1 cellular context compared by ENCODE assay signal in the genomic region with DNA sequence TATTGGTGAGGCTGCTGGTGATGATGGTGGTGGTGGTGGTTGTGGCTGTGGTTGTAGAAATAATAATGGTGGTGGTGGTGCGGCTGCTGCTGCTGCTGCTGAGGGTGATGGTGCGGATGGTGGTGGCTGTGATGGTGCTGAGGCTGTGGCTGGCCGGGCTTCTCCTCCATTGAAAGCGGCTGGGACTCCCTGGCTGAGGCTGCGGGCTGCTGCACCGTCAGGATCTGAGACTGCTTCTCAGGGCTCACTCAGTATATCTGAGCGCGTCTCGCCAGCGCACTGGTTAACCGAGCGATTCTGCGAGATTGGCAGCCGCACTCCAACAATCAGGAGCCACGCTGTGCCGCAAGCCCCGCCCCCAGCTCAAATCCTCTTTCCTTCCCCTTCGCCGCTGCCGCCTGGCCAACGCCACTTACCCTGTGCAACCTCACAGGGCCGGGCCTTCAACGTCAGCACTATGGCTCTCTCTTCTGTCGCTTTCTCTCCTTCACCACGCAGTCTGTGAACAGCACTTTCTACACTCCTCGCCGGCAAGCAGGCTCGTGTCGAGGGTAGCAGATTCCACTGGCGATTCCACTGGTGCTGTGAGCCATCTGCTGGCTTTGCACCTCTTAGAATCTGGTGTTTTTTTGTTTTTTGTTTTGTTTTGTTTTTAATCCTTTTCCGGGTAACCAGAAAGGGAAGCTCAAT.
TF ChIP-seq lines count a peak whose summit lies in the region.

A gene with protein sequence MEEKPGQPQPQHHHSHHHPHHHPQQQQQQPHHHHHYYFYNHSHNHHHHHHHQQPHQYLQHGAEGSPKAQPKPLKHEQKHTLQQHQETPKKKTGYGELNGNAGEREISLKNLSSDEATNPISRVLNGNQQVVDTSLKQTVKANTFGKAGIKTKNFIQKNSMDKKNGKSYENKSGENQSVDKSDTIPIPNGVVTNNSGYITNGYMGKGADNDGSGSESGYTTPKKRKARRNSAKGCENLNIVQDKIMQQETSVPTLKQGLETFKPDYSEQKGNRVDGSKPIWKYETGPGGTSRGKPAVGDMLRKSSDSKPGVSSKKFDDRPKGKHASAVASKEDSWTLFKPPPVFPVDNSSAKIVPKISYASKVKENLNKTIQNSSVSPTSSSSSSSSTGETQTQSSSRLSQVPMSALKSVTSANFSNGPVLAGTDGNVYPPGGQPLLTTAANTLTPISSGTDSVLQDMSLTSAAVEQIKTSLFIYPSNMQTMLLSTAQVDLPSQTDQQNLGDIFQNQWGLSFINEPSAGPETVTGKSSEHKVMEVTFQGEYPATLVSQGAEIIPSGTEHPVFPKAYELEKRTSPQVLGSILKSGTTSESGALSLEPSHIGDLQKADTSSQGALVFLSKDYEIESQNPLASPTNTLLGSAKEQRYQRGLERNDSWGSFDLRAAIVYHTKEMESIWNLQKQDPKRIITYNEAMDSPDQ (minus strand): TSS at position 259 of the 690 bp plus-strand sequence. CDS start 89 bp downstream, at position 170.

TF ChIP-seq in HepG2, 621 proteins besides CTCF, POLR2A, EP300 and RAD21 (continued from another document and continues in another):
- TF ChIP-seq, protein P1, sequence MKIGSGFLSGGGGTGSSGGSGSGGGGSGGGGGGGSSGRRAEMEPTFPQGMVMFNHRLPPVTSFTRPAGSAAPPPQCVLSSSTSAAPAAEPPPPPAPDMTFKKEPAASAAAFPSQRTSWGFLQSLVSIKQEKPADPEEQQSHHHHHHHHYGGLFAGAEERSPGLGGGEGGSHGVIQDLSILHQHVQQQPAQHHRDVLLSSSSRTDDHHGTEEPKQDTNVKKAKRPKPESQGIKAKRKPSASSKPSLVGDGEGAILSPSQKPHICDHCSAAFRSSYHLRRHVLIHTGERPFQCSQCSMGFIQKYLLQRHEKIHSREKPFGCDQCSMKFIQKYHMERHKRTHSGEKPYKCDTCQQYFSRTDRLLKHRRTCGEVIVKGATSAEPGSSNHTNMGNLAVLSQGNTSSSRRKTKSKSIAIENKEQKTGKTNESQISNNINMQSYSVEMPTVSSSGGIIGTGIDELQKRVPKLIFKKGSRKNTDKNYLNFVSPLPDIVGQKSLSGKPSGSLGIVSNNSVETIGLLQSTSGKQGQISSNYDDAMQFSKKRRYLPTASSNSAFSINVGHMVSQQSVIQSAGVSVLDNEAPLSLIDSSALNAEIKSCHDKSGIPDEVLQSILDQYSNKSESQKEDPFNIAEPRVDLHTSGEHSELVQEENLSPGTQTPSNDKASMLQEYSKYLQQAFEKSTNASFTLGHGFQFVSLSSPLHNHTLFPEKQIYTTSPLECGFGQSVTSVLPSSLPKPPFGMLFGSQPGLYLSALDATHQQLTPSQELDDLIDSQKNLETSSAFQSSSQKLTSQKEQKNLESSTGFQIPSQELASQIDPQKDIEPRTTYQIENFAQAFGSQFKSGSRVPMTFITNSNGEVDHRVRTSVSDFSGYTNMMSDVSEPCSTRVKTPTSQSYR (CRISPR knock-in tag; IDR thresholded peaks at IDR 0.05; ENCODE audit: borderline replicate concordance) = peak; percentile 44; the same call in 1 of the 2 replicates
- TF ChIP-seq NFYB (CRISPR knock-in tag; IDR thresholded peaks at IDR 0.05) (peak; percentile 89), TOE1 (CRISPR knock-in tag; IDR thresholded peaks at IDR 0.05) (peak; percentile 82; the same call in 1 of the 2 replicates), HOXA5 (CRISPR knock-in tag; IDR thresholded peaks at IDR 0.05) (peak; percentile 88), GTF3A (CRISPR knock-in tag; conservative IDR thresholded peaks at IDR 0.05) (no peak), ZNF784 (CRISPR knock-in tag; IDR thresholded peaks at IDR 0.05; ENCODE audit: borderline replicate concordance) (peak; percentile 71), RBM22 (optimal IDR thresholded peaks at IDR 0.05; ENCODE audit: low read length) (no peak), HNRNPK (IDR thresholded peaks at IDR 0.05; ENCODE audit: low read depth, low read length, poor library complexity, severe bottlenecking) (peak; percentile 2), FOXP4 (CRISPR knock-in tag; IDR thresholded peaks at IDR 0.05) (peak; percentile 33; the same call in 1 of the 2 replicates), ZKSCAN1 (IDR thresholded peaks at IDR 0.05; ENCODE audit: low read length) (no peak), ZBTB43 (CRISPR knock-in tag; conservative IDR thresholded peaks at IDR 0.05) (peak; percentile 65; the same call in 1 of the 2 replicates), RORA (CRISPR knock-in tag; IDR thresholded peaks at IDR 0.05) (no peak), ZNF761 (CRISPR knock-in tag; conservative IDR thresholded peaks at IDR 0.05) (no peak), ZNF563 (CRISPR knock-in tag; IDR thresholded peaks at IDR 0.05) (no peak), ZNF510 (CRISPR knock-in tag; IDR thresholded peaks at IDR 0.05; ENCODE audit: low read depth) (0 out of 2 replicates have a peak, but pooled peaks have one; percentile 71), ETV5 (CRISPR knock-in tag; IDR thresholded peaks at IDR 0.05; ENCODE audit: borderline replicate concordance) (peak; percentile 12; the same call in 1 of the 2 replicates), IKZF1 (IDR thresholded peaks at IDR 0.05) (no peak), ZNF441 (CRISPR knock-in tag; IDR thresholded peaks at IDR 0.05; ENCODE audit: borderline replicate concordance) (peak; percentile 78), KMT2B (CRISPR knock-in tag; IDR thresholded peaks at IDR 0.05) (peak; percentile 84), ZFYVE20 (CRISPR knock-in tag; IDR thresholded peaks at IDR 0.05; ENCODE audit: borderline replicate concordance, low read depth) (peak; percentile 39; the same call in 1 of the 2 replicates), ZBTB42 (CRISPR knock-in tag; IDR thresholded peaks at IDR 0.05) (no peak), RFXAP (CRISPR knock-in tag; IDR thresholded peaks at IDR 0.05; ENCODE audit: borderline replicate concordance) (no peak; the same call in 1 of the 2 replicates), MAFF (IDR thresholded peaks at IDR 0.05; ENCODE audit: low read depth, low read length) (no peak)
- TF ChIP-seq, protein P2, sequence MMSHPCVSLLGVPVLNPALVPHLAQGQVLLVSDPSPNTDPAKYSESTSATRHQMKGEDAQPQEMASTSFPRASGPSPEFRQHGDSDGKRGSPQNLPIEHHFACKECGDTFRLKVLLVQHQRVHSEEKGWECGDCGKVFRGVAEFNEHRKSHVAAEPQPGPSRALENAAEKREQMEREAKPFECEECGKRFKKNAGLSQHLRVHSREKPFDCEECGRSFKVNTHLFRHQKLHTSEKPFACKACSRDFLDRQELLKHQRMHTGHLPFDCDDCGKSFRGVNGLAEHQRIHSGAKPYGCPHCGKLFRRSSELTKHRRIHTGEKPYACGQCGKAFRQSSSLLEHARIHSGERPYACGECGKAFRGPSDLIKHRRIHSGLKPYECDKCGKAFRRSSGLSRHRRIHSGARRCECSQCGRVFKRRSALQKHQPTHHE (CRISPR knock-in tag; IDR thresholded peaks at IDR 0.05; ENCODE audit: borderline replicate concordance) = peak; percentile 91; the same call in 1 of the 2 replicates
- TF ChIP-seq, protein P3, sequence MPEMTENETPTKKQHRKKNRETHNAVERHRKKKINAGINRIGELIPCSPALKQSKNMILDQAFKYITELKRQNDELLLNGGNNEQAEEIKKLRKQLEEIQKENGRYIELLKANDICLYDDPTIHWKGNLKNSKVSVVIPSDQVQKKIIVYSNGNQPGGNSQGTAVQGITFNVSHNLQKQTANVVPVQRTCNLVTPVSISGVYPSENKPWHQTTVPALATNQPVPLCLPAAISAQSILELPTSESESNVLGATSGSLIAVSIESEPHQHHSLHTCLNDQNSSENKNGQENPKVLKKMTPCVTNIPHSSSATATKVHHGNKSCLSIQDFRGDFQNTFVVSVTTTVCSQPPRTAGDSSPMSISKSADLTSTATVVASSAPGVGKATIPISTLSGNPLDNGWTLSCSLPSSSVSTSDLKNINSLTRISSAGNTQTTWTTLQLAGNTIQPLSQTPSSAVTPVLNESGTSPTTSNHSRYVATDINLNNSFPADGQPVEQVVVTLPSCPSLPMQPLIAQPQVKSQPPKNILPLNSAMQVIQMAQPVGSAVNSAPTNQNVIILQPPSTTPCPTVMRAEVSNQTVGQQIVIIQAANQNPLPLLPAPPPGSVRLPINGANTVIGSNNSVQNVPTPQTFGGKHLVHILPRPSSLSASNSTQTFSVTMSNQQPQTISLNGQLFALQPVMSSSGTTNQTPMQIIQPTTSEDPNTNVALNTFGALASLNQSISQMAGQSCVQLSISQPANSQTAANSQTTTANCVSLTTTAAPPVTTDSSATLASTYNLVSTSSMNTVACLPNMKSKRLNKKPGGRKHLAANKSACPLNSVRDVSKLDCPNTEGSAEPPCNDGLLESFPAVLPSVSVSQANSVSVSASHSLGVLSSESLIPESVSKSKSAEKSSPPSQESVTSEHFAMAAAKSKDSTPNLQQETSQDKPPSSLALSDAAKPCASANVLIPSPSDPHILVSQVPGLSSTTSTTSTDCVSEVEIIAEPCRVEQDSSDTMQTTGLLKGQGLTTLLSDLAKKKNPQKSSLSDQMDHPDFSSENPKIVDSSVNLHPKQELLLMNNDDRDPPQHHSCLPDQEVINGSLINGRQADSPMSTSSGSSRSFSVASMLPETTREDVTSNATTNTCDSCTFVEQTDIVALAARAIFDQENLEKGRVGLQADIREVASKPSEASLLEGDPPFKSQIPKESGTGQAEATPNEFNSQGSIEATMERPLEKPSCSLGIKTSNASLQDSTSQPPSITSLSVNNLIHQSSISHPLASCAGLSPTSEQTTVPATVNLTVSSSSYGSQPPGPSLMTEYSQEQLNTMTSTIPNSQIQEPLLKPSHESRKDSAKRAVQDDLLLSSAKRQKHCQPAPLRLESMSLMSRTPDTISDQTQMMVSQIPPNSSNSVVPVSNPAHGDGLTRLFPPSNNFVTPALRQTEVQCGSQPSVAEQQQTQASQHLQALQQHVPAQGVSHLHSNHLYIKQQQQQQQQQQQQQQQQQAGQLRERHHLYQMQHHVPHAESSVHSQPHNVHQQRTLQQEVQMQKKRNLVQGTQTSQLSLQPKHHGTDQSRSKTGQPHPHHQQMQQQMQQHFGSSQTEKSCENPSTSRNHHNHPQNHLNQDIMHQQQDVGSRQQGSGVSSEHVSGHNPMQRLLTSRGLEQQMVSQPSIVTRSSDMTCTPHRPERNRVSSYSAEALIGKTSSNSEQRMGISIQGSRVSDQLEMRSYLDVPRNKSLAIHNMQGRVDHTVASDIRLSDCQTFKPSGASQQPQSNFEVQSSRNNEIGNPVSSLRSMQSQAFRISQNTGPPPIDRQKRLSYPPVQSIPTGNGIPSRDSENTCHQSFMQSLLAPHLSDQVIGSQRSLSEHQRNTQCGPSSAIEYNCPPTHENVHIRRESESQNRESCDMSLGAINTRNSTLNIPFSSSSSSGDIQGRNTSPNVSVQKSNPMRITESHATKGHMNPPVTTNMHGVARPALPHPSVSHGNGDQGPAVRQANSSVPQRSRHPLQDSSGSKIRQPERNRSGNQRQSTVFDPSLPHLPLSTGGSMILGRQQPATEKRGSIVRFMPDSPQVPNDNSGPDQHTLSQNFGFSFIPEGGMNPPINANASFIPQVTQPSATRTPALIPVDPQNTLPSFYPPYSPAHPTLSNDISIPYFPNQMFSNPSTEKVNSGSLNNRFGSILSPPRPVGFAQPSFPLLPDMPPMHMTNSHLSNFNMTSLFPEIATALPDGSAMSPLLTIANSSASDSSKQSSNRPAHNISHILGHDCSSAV (CRISPR knock-in tag; IDR thresholded peaks at IDR 0.05; ENCODE audit: borderline replicate concordance) = no peak
- TF ChIP-seq, protein P4, sequence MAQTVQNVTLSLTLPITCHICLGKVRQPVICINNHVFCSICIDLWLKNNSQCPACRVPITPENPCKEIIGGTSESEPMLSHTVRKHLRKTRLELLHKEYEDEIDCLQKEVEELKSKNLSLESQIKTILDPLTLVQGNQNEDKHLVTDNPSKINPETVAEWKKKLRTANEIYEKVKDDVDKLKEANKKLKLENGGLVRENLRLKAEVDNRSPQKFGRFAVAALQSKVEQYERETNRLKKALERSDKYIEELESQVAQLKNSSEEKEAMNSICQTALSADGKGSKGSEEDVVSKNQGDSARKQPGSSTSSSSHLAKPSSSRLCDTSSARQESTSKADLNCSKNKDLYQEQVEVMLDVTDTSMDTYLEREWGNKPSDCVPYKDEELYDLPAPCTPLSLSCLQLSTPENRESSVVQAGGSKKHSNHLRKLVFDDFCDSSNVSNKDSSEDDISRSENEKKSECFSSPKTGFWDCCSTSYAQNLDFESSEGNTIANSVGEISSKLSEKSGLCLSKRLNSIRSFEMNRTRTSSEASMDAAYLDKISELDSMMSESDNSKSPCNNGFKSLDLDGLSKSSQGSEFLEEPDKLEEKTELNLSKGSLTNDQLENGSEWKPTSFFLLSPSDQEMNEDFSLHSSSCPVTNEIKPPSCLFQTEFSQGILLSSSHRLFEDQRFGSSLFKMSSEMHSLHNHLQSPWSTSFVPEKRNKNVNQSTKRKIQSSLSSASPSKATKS (CRISPR knock-in tag; IDR thresholded peaks at IDR 0.05) = no peak
- TF ChIP-seq, protein P5, sequence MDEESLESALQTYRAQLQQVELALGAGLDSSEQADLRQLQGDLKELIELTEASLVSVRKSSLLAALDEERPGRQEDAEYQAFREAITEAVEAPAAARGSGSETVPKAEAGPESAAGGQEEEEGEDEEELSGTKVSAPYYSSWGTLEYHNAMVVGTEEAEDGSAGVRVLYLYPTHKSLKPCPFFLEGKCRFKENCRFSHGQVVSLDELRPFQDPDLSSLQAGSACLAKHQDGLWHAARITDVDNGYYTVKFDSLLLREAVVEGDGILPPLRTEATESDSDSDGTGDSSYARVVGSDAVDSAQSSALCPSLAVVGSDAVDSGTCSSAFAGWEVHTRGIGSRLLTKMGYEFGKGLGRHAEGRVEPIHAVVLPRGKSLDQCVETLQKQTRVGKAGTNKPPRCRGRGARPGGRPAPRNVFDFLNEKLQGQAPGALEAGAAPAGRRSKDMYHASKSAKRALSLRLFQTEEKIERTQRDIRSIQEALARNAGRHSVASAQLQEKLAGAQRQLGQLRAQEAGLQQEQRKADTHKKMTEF (CRISPR knock-in tag; IDR thresholded peaks at IDR 0.05) = peak; percentile 68
